In genomic region chr14:98172243-98172778, GRCh38 we compare ENCODE assay signal across 23 cellular contexts.
DNase-seq lines count a peak whose midpoint lies in the region; ATAC-seq and TF ChIP-seq lines count a peak whose summit lies in the region.
"Had no signal": no experiment of that assay in that cellular context is flagged by ENCODE, and none has a peak within 500 bp of the region (broad histone marks: within the 10 kb centered on the region; RNA-seq: fewer than 3 reads in every experiment).

No MANE protein-coding gene starts in this region.

- peak overlapping the region; percentile 50 for H3K4me3 Mint-ChIP-seq in activated CD4-positive, alpha-beta T cell treated with anti-CD3 and anti-CD28 coated beads for 36 hours
- peak overlapping the region; percentile 76 for H3K4me3 Mint-ChIP-seq in CD8-positive, alpha-beta T cell
- H3K4me3 Mint-ChIP-seq in activated CD8-positive, alpha-beta T cell treated with anti-CD3 and anti-CD28 coated beads for 36 hours = no peak overlapping the region
- H3K4me3 Mint-ChIP-seq in natural killer cell = no peak overlapping the region

- no peaks in the 10 kb centered on the region for H3K9me3 ChIP-seq in CD8-positive, alpha-beta T cell (ENCODE audit: low read length)
- H3K9me3 ChIP-seq: tibial artery had no signal

- no peak for ATAC-seq in activated CD4-positive, alpha-beta T cell treated with anti-CD3 and anti-CD28 coated beads for 36 hours
- no peak for ATAC-seq in CD8-positive, alpha-beta T cell
- no peak for ATAC-seq in activated CD8-positive, alpha-beta T cell treated with anti-CD3 and anti-CD28 coated beads for 36 hours
- ATAC-seq in natural killer cell (no peak), GM21515 (IDR thresholded peaks at IDR 0.05; ENCODE audit: unreplicated experiment) (no peak)
- ATAC-seq: gastroesophageal sphincter had no signal

- H3K36me3 Mint-ChIP-seq in activated CD4-positive, alpha-beta T cell treated with anti-CD3 and anti-CD28 coated beads for 36 hours (ENCODE audit: low read depth) = peaks cover 16% of the 10 kb centered on the region
- peaks cover 11% of the 10 kb centered on the region for H3K36me3 Mint-ChIP-seq in CD8-positive, alpha-beta T cell
- H3K36me3 Mint-ChIP-seq in activated CD8-positive, alpha-beta T cell treated with anti-CD3 and anti-CD28 coated beads for 36 hours (ENCODE audit: low read depth) = peaks cover 17% of the 10 kb centered on the region
- H3K36me3 Mint-ChIP-seq in natural killer cell = peaks cover 8% of the 10 kb centered on the region

- no peaks in the 10 kb centered on the region for H3K27me3 Mint-ChIP-seq in activated CD4-positive, alpha-beta T cell treated with anti-CD3 and anti-CD28 coated beads for 36 hours
- H3K27me3 Mint-ChIP-seq in CD8-positive, alpha-beta T cell (ENCODE audit: low read depth) = no peaks in the 10 kb centered on the region
- no peaks in the 10 kb centered on the region for H3K27me3 Mint-ChIP-seq in activated CD8-positive, alpha-beta T cell treated with anti-CD3 and anti-CD28 coated beads for 36 hours
- H3K27me3 Mint-ChIP-seq in natural killer cell (ENCODE audit: low read depth in 2 of 2) = peaks cover 0 to under 1% of the 10 kb centered on the region in 2 donors

- H3K36me3 ChIP-seq in CD8-positive, alpha-beta T cell (ENCODE audit: insufficient read depth, low read length) = no peaks in the 10 kb centered on the region
- H3K36me3 ChIP-seq: gastroesophageal sphincter, tibial artery had no signal

- POLR2A ChIA-PET in activated CD4-positive, alpha-beta T cell treated with anti-CD3 and anti-CD28 coated beads for 36 hours (lab: Charles Lee) = no interaction called here
- POLR2A ChIA-PET in CD8-positive, alpha-beta T cell (lab: Charles Lee) = interaction anchor here (1.2 to 4.5 kb wide), 15 partner anchors 14 to 1100 kb away, joined by 3 to 98 read pairs (median 5); partner anchors contain the start of gene BCL11B
- POLR2A ChIA-PET in activated CD8-positive, alpha-beta T cell treated with anti-CD3 and anti-CD28 coated beads for 36 hours (lab: Charles Lee) = interaction anchor here (1.0 to 6.2 kb wide), 6 partner anchors 9 to 1097 kb away, joined by 3 to 66 read pairs (median 6); no protein-coding TSS in a partner anchor

- TF ChIP-seq CTCF in CD8-positive, alpha-beta T cell (IDR thresholded peaks at IDR 0.05) = no peak
- no peak for TF ChIP-seq CTCF in activated CD8-positive, alpha-beta T cell treated with anti-CD3 and anti-CD28 coated beads for 36 hours (IDR thresholded peaks at IDR 0.05)
- TF ChIP-seq CTCF in natural killer cell (IDR thresholded peaks at IDR 0.05) = no peak

- H3K4me3 ChIP-seq in CD8-positive, alpha-beta T cell (ENCODE audit: low read depth, low read length) = peak overlapping the region; percentile 28
- H3K4me3 ChIP-seq: coronary artery, gastroesophageal sphincter, smooth muscle cell, tibial artery had no signal

- DNase-seq in activated CD4-positive, alpha-beta T cell treated with anti-CD3 and anti-CD28 coated beads for 36 hours = peak; percentile 20
- DNase-seq in activated CD4-positive, alpha-beta T cell treated with anti-CD3 and anti-CD28 coated beads for 4 hours = no peak
- no peak for DNase-seq in CD8-positive, alpha-beta T cell
- no peak for DNase-seq in activated CD8-positive, alpha-beta T cell treated with anti-CD3 and anti-CD28 coated beads for 36 hours
- DNase-seq in natural killer cell = no peak
- DNase-seq in posterior cingulate gyrus = no peak
- no peak for DNase-seq in NCI-H1436 treated with DMSO at 0.1 percent for 48 hours (lab: John Stamatoyannopoulos, UW)
- DNase-seq: 8988T; activated CD4-positive, alpha-beta T cell treated with anti-CD3 and anti-CD28 coated beads for 48 hours; amniotic stem cell; kidney glomerular epithelial cell; NCI-H1105; NCI-H2081 treated with DMSO at 0.1 percent for 48 hours; NCI-H446; occipital lobe; Right ventricle myocardium superior; stimulated activated CD4-positive, alpha-beta T cell treated with anti-CD3 and anti-CD28 coated beads, Interleukin-2, amount 100 ng/mL, for 48 hours; stimulated activated naive CD4-positive, alpha-beta T cell; tibial artery had no signal

- intact Hi-C loops in activated CD4-positive, alpha-beta T cell treated with anti-CD3 and anti-CD28 coated beads for 36 hours (cut with DNase I, micrococcal nuclease) = no loop called here
- intact Hi-C loops in CD8-positive, alpha-beta T cell (cut with DNase I, micrococcal nuclease) = loop anchor here (2.0 to 5.0 kb wide), 2 partner anchors 16 to 50 kb away; no protein-coding TSS in a partner anchor
- intact Hi-C loops in activated CD8-positive, alpha-beta T cell treated with anti-CD3 and anti-CD28 coated beads for 36 hours (cut with micrococcal nuclease) = loop anchor here (5.0 kb wide), 1 partner anchor 40 kb away; no protein-coding TSS in a partner anchor
- intact Hi-C loops in natural killer cell (cut with micrococcal nuclease) (no loop called here), posterior cingulate gyrus (cut with DNase I) (no loop called here)

- CTCF ChIA-PET in activated CD4-positive, alpha-beta T cell treated with anti-CD3 and anti-CD28 coated beads for 36 hours (lab: Charles Lee) = interaction anchor here (0.7 to 2.6 kb wide), 7 partner anchors 10 to 395 kb away, joined by 4 to 15 read pairs (median 4); no protein-coding TSS in a partner anchor
- CTCF ChIA-PET in CD8-positive, alpha-beta T cell (lab: Charles Lee) = interaction anchor here (1.0 to 2.1 kb wide), 13 partner anchors 17 to 1096 kb away, joined by 3 to 31 read pairs (median 4); no protein-coding TSS in a partner anchor
- CTCF ChIA-PET in activated CD8-positive, alpha-beta T cell treated with anti-CD3 and anti-CD28 coated beads for 36 hours (lab: Charles Lee) = interaction anchor here (0.5 to 1.9 kb wide), 12 partner anchors 10 to 761 kb away, joined by 3 to 23 read pairs (median 4); no protein-coding TSS in a partner anchor

- peaks cover 8% of the 10 kb centered on the region for H3K9me3 Mint-ChIP-seq in activated CD4-positive, alpha-beta T cell treated with anti-CD3 and anti-CD28 coated beads for 36 hours (ENCODE audit: low read depth)
- no peaks in the 10 kb centered on the region for H3K9me3 Mint-ChIP-seq in CD8-positive, alpha-beta T cell
- peaks cover 10% of the 10 kb centered on the region for H3K9me3 Mint-ChIP-seq in activated CD8-positive, alpha-beta T cell treated with anti-CD3 and anti-CD28 coated beads for 36 hours
- H3K9me3 Mint-ChIP-seq in natural killer cell = no peaks in the 10 kb centered on the region

- peaks cover 98% of the 10 kb centered on the region for H3K4me1 Mint-ChIP-seq in activated CD4-positive, alpha-beta T cell treated with anti-CD3 and anti-CD28 coated beads for 36 hours
- H3K4me1 Mint-ChIP-seq in CD8-positive, alpha-beta T cell (ENCODE audit: low read depth) = peaks cover 100% of the 10 kb centered on the region
- peaks cover 97% of the 10 kb centered on the region for H3K4me1 Mint-ChIP-seq in activated CD8-positive, alpha-beta T cell treated with anti-CD3 and anti-CD28 coated beads for 36 hours (ENCODE audit: low read depth)
- H3K4me1 Mint-ChIP-seq in natural killer cell = peaks cover 45 to 52% of the 10 kb centered on the region in 2 donors

- no peaks in the 10 kb centered on the region for H3K27me3 ChIP-seq in CD8-positive, alpha-beta T cell (ENCODE audit: insufficient read depth, low read length)
- H3K27me3 ChIP-seq: tibial artery had no signal

- peak overlapping the region; percentile 49 for H3K27ac ChIP-seq in CD8-positive, alpha-beta T cell (ENCODE audit: low read depth, low read length)
- H3K27ac ChIP-seq: coronary artery, gastroesophageal sphincter, tibial artery had no signal

- H3K27ac Mint-ChIP-seq in activated CD4-positive, alpha-beta T cell treated with anti-CD3 and anti-CD28 coated beads for 36 hours = peak overlapping the region; percentile 99
- H3K27ac Mint-ChIP-seq in CD8-positive, alpha-beta T cell = peak overlapping the region; percentile 96
- H3K27ac Mint-ChIP-seq in activated CD8-positive, alpha-beta T cell treated with anti-CD3 and anti-CD28 coated beads for 36 hours = peak overlapping the region; percentile 93
- H3K27ac Mint-ChIP-seq in natural killer cell = peak overlapping the region; percentile 87 to 88

- H3K4me1 ChIP-seq in CD8-positive, alpha-beta T cell (ENCODE audit: insufficient read depth, low read length) = peaks cover 100% of the 10 kb centered on the region
- H3K4me1 ChIP-seq: gastroesophageal sphincter, tibial artery had no signal

Comparison
In these comparisons a context has a peak if more than half of its experiments do, and no peak if none do; other contexts are left out.
1. H3K4me3 Mint-ChIP-seq: peak in activated CD4-positive, alpha-beta T cell treated with anti-CD3 and anti-CD28 coated beads for 36 hours (single experiment) and CD8-positive, alpha-beta T cell (single experiment); none in activated CD8-positive, alpha-beta T cell treated with anti-CD3 and anti-CD28 coated beads for 36 hours (single experiment) and natural killer cell (single experiment).
2. intact Hi-C loops: an anchor here in CD8-positive, alpha-beta T cell (2.0 to 5.0 kb wide) and activated CD8-positive, alpha-beta T cell treated with anti-CD3 and anti-CD28 coated beads for 36 hours (5.0 kb wide); none called in activated CD4-positive, alpha-beta T cell treated with anti-CD3 and anti-CD28 coated beads for 36 hours, natural killer cell and posterior cingulate gyrus.
3. Peak in every context shown above with its lines, with median percentiles within 50 percentile points of each other: H3K27ac Mint-ChIP-seq.